Comparison of ENCODE assay signal across 8 cellular contexts in genomic region chr11:69311767-69312385, GRCh38. TPM values are rescaled to one million over a fixed set of nuclear protein-coding genes. Genes with fewer than 3 reads are reported as not detected.
DNase-seq lines count a peak whose midpoint lies in the region; ATAC-seq and TF ChIP-seq lines count a peak whose summit lies in the region.

No MANE protein-coding gene starts in this region.

- no peaks in the 10 kb centered on the region for H3K9me3 Mint-ChIP-seq in activated T-cell treated with anti-CD3 and anti-CD28 coated beads, Interleukin-2, amount 50 U/mL, for 4 hours
- peaks cover 0 to 2% (median 0%) of the 10 kb centered on the region in 9 donors for H3K9me3 Mint-ChIP-seq in naive thymus-derived CD8-positive, alpha-beta T cell

- H3K4me3 ChIP-seq in foreskin fibroblast (ENCODE audit: low read depth in 1 of 2, low read length in 2 of 2) = no peak overlapping the region

- H3K36me3 Mint-ChIP-seq in activated T-cell treated with anti-CD3 and anti-CD28 coated beads, Interleukin-2, amount 50 U/mL, for 4 hours (ENCODE audit: insufficient read depth) = no peaks in the 10 kb centered on the region
- H3K36me3 Mint-ChIP-seq in naive thymus-derived CD8-positive, alpha-beta T cell = no peaks in the 10 kb centered on the region

- H3K27ac Mint-ChIP-seq in naive thymus-derived CD8-positive, alpha-beta T cell = peak overlapping the region in 9 of 10 donors; percentile 40 to 90 (median 86)

- peak overlapping the region; percentile 53 for H3K4me3 Mint-ChIP-seq in activated T-cell treated with anti-CD3 and anti-CD28 coated beads, Interleukin-2, amount 50 U/mL, for 4 hours
- H3K4me3 Mint-ChIP-seq in naive thymus-derived CD8-positive, alpha-beta T cell = peak overlapping the region; percentile 47 to 79 (median 71)

- POLR2A ChIA-PET in naive thymus-derived CD8-positive, alpha-beta T cell (lab: Charles Lee) = interaction anchor here (1.0 to 6.4 kb wide), 5 partner anchors 14 to 25 kb away, joined by 3 to 43 read pairs (median 3); partner anchors contain the start of gene MYEOV

- no peak for TF ChIP-seq CTCF in foreskin fibroblast (IDR thresholded peaks at IDR 0.05; ENCODE audit: low read depth, low read length)

- H3K4me1 Mint-ChIP-seq in activated T-cell treated with anti-CD3 and anti-CD28 coated beads, Interleukin-2, amount 50 U/mL, for 4 hours (ENCODE audit: low read depth) = peaks cover 37% of the 10 kb centered on the region
- H3K4me1 Mint-ChIP-seq in naive thymus-derived CD8-positive, alpha-beta T cell = peaks cover 28 to 40% (median 34%) of the 10 kb centered on the region in 4 donors

- ATAC-seq in activated T-cell treated with anti-CD3 and anti-CD28 coated beads, Interleukin-2, amount 50 U/mL, for 4 hours = no peak
- peak; percentile 87 to 90 for ATAC-seq in naive thymus-derived CD8-positive, alpha-beta T cell
- no peak for ATAC-seq in GM19395 (IDR thresholded peaks at IDR 0.05; ENCODE audit: unreplicated experiment)

- H3K27me3 Mint-ChIP-seq in activated T-cell treated with anti-CD3 and anti-CD28 coated beads, Interleukin-2, amount 50 U/mL, for 4 hours (ENCODE audit: low read depth) = no peaks in the 10 kb centered on the region
- H3K27me3 Mint-ChIP-seq in naive thymus-derived CD8-positive, alpha-beta T cell = peaks cover 0 to 4% (median 0%) of the 10 kb centered on the region in 5 donors

- DNase-seq in GDM1 (lab: John Stamatoyannopoulos, UW) (peak; percentile 80), NCI-H1105 treated with DMSO at 0.1 percent for 48 hours (lab: John Stamatoyannopoulos, UW) (peak; percentile 44), DMS79 treated with DMSO at 0.1 percent for 48 hours (lab: John Stamatoyannopoulos, UW) (no peak), foreskin fibroblast (no peak), hippocampal formation (lab: John Stamatoyannopoulos, UW) (no peak)
- no peak for DNase-seq in activated T-cell treated with anti-CD3 and anti-CD28 coated beads, Interleukin-2, amount 50 U/mL, for 4 hours
- peak in 6 of 10 donors; percentile 20 to 59 (median 52) for DNase-seq in naive thymus-derived CD8-positive, alpha-beta T cell

RNA-seq across cellular contexts. Expression of gene MYEOV, which starts 17.9 kb away (rescaled TPM):
- under 1 TPM in 2 of 3 donors, not detected in 1; 0.10 to 0.50 TPM for total RNA-seq in activated T-cell treated with anti-CD3 and anti-CD28 coated beads, Interleukin-2, amount 50 U/mL, for 4 hours
- total RNA-seq in naive thymus-derived CD8-positive, alpha-beta T cell = not detected
- not detected for polyA plus RNA-seq in naive thymus-derived CD8-positive, alpha-beta T cell

Comparison
In these comparisons a context has a peak if more than half of its experiments do, and no peak if none do; other contexts are left out.
1. DNase-seq: peak in GDM1 (single experiment), NCI-H1105 treated with DMSO at 0.1 percent for 48 hours (single experiment) and naive thymus-derived CD8-positive, alpha-beta T cell (6 of 10); none in activated T-cell treated with anti-CD3 and anti-CD28 coated beads, Interleukin-2, amount 50 U/mL, for 4 hours (single experiment), DMS79 treated with DMSO at 0.1 percent for 48 hours (single experiment), foreskin fibroblast (0 of 2) and hippocampal formation (0 of 2).
2. ATAC-seq: peak in naive thymus-derived CD8-positive, alpha-beta T cell (2 of 2); none in activated T-cell treated with anti-CD3 and anti-CD28 coated beads, Interleukin-2, amount 50 U/mL, for 4 hours (0 of 2) and GM19395 (single experiment).